29 cellular contexts compared by ENCODE assay signal in the genomic region with DNA sequence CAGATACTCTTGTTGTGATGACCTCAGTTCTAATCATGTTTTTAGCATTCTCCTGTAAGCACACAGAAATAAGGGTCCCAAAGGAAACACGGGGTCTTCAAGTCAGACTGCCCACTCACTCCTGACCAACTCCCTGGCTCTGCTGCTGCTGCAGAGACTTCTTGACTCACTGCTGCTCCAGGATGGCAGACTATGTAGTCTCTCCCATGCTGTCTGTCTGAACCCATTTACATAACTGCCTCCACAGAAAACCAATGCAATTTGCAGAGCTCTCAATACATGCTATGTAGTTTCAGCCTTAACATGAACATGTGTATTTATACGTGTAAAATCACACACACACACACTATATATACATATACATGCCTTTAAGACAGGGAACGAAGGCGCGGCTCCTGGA.
"Had no signal": no experiment of that assay in that cellular context is flagged by ENCODE, and none has a peak within 500 bp of the region (broad histone marks: within the 10 kb centered on the region; RNA-seq: fewer than 3 reads in every experiment).

No MANE protein-coding gene starts in this region.

- ATAC-seq: activated CD4-positive, alpha-beta T cell treated with anti-CD3 and anti-CD28 coated beads for 36 hours; activated CD8-positive, alpha-beta memory T cell treated with anti-CD3 and anti-CD28 coated beads, Interleukin-2, amount 10 ng/mL, durations not matched to agents 7 days and 5 days; activated CD8-positive, alpha-beta T cell treated with anti-CD3 and anti-CD28 coated beads, Interleukin-2, amount 10 ng/mL, durations not matched to agents 7 days and 5 days; activated naive CD8-positive, alpha-beta T cell treated with anti-CD3 and anti-CD28 coated beads, Interleukin-2, amount 50 U/mL, for 24 hours; body of pancreas had no signal

- H3K9me3 Mint-ChIP-seq: activated CD4-positive, alpha-beta memory T cell treated with anti-CD3 and anti-CD28 coated beads for 36 hours; activated CD4-positive, alpha-beta T cell treated with anti-CD3 and anti-CD28 coated beads, Interleukin-2, amount 10 ng/mL, durations not matched to agents 24 days and 14 days; activated naive CD4-positive, alpha-beta T cell treated with anti-CD3 and anti-CD28 coated beads for 36 hours; activated naive CD4-positive, alpha-beta T cell treated with anti-CD3 and anti-CD28 coated beads, Interleukin-2, amount 50 U/mL, for 24 hours; activated T-helper 1 cell treated with anti-CD3 and anti-CD28 coated beads, Interleukin-12 subunit alpha, Interleukin-12 subunit beta, Interleukin-2, Interleukin-4 antibody, amounts not matched to agents 30 ng/mL and 10 ng/mL and 1 ng/mL, durations not matched to agents 14 hours and 24 hours and 36 hours; activated T-helper 2 cell treated with anti-CD3 and anti-CD28 coated beads, Interferon-gamma antibody, Interleukin-2, Interleukin-4, amounts not matched to agents 10 μg/mL and 5 μg/mL and 100 μg/mL, durations not matched to agents 14 hours and 24 hours and 36 hours; dendritic cell treated with granulocyte-macrophage colony-stimulating factor and Interleukin-4, amounts not matched to agents 40 ng/mL and 50 ng/mL, for 4 days had no signal

- H3K27ac Mint-ChIP-seq: activated CD4-positive, alpha-beta memory T cell treated with anti-CD3 and anti-CD28 coated beads for 36 hours; activated CD4-positive, alpha-beta T cell treated with anti-CD3 and anti-CD28 coated beads for 36 hours; activated CD4-positive, alpha-beta T cell treated with anti-CD3 and anti-CD28 coated beads, Interleukin-2, amount 10 ng/mL, durations not matched to agents 24 days and 14 days; activated CD8-positive, alpha-beta memory T cell treated with anti-CD3 and anti-CD28 coated beads, Interleukin-2, amount 10 ng/mL, durations not matched to agents 7 days and 5 days; activated CD8-positive, alpha-beta T cell treated with anti-CD3 and anti-CD28 coated beads, Interleukin-2, amount 10 ng/mL, durations not matched to agents 7 days and 5 days; activated naive CD4-positive, alpha-beta T cell treated with anti-CD3 and anti-CD28 coated beads for 36 hours; activated naive CD4-positive, alpha-beta T cell treated with anti-CD3 and anti-CD28 coated beads, Interleukin-2, amount 50 U/mL, for 24 hours; activated naive CD8-positive, alpha-beta T cell treated with anti-CD3 and anti-CD28 coated beads for 36 hours; activated naive CD8-positive, alpha-beta T cell treated with anti-CD3 and anti-CD28 coated beads, Interleukin-2, amount 50 U/mL, for 24 hours; activated T-helper 1 cell treated with anti-CD3 and anti-CD28 coated beads, Interleukin-12 subunit alpha, Interleukin-12 subunit beta, Interleukin-2, Interleukin-4 antibody, amounts not matched to agents 30 ng/mL and 10 ng/mL and 1 ng/mL, durations not matched to agents 14 hours and 24 hours and 36 hours; activated T-helper 2 cell treated with anti-CD3 and anti-CD28 coated beads, Interferon-gamma antibody, Interleukin-2, Interleukin-4, amounts not matched to agents 10 μg/mL and 5 μg/mL and 100 μg/mL, durations not matched to agents 14 hours and 24 hours and 36 hours; dendritic cell treated with granulocyte-macrophage colony-stimulating factor and Interleukin-4, amounts not matched to agents 40 ng/mL and 50 ng/mL, for 4 days had no signal

- H3K4me3 Mint-ChIP-seq: activated CD4-positive, alpha-beta memory T cell treated with anti-CD3 and anti-CD28 coated beads for 36 hours; activated CD4-positive, alpha-beta T cell treated with anti-CD3 and anti-CD28 coated beads for 36 hours; activated CD4-positive, alpha-beta T cell treated with anti-CD3 and anti-CD28 coated beads, Interleukin-2, amount 10 ng/mL, durations not matched to agents 24 days and 14 days; activated CD8-positive, alpha-beta memory T cell treated with anti-CD3 and anti-CD28 coated beads, Interleukin-2, amount 10 ng/mL, durations not matched to agents 7 days and 5 days; activated CD8-positive, alpha-beta T cell treated with anti-CD3 and anti-CD28 coated beads, Interleukin-2, amount 10 ng/mL, durations not matched to agents 7 days and 5 days; activated naive CD4-positive, alpha-beta T cell treated with anti-CD3 and anti-CD28 coated beads for 36 hours; activated naive CD4-positive, alpha-beta T cell treated with anti-CD3 and anti-CD28 coated beads, Interleukin-2, amount 50 U/mL, for 24 hours; activated naive CD8-positive, alpha-beta T cell treated with anti-CD3 and anti-CD28 coated beads for 36 hours; activated naive CD8-positive, alpha-beta T cell treated with anti-CD3 and anti-CD28 coated beads, Interleukin-2, amount 50 U/mL, for 24 hours; activated T-helper 1 cell treated with anti-CD3 and anti-CD28 coated beads, Interleukin-12 subunit alpha, Interleukin-12 subunit beta, Interleukin-2, Interleukin-4 antibody, amounts not matched to agents 30 ng/mL and 10 ng/mL and 1 ng/mL, durations not matched to agents 14 hours and 24 hours and 36 hours; central memory CD8-positive, alpha-beta T cell; dendritic cell treated with granulocyte-macrophage colony-stimulating factor and Interleukin-4, amounts not matched to agents 40 ng/mL and 50 ng/mL, for 4 days had no signal

- H3K27me3 Mint-ChIP-seq: activated CD4-positive, alpha-beta memory T cell treated with anti-CD3 and anti-CD28 coated beads for 36 hours; activated CD4-positive, alpha-beta T cell treated with anti-CD3 and anti-CD28 coated beads for 36 hours; activated CD4-positive, alpha-beta T cell treated with anti-CD3 and anti-CD28 coated beads, Interleukin-2, amount 10 ng/mL, durations not matched to agents 24 days and 14 days; activated CD8-positive, alpha-beta memory T cell treated with anti-CD3 and anti-CD28 coated beads, Interleukin-2, amount 10 ng/mL, durations not matched to agents 7 days and 5 days; activated naive CD4-positive, alpha-beta T cell treated with anti-CD3 and anti-CD28 coated beads, Interleukin-2, amount 50 U/mL, for 24 hours; activated naive CD8-positive, alpha-beta T cell treated with anti-CD3 and anti-CD28 coated beads for 36 hours; activated naive CD8-positive, alpha-beta T cell treated with anti-CD3 and anti-CD28 coated beads, Interleukin-2, amount 50 U/mL, for 24 hours; central memory CD8-positive, alpha-beta T cell; dendritic cell treated with granulocyte-macrophage colony-stimulating factor and Interleukin-4, amounts not matched to agents 40 ng/mL and 50 ng/mL, for 4 days had no signal

- DNase-seq: activated CD4-positive, alpha-beta memory T cell treated with anti-CD3 and anti-CD28 coated beads for 36 hours; activated CD4-positive, alpha-beta T cell treated with anti-CD3 and anti-CD28 coated beads for 36 hours; activated CD4-positive, alpha-beta T cell treated with anti-CD3 and anti-CD28 coated beads, Interleukin-2, amount 10 ng/mL, durations not matched to agents 24 days and 14 days; activated CD4-positive, CD25-positive, alpha-beta regulatory T cell; activated CD4-positive, CD25-positive, alpha-beta regulatory T cell treated with anti-CD3 and anti-CD28 coated beads, Interleukin-2, amount 50 U/mL, for 72 hours; activated CD8-positive, alpha-beta memory T cell treated with anti-CD3 and anti-CD28 coated beads, Interleukin-2, amount 10 ng/mL, durations not matched to agents 7 days and 5 days; activated CD8-positive, alpha-beta memory T cell treated with anti-CD3 and anti-CD28 coated beads, Interleukin-2, amount 50 U/mL, for 4 hours; activated CD8-positive, alpha-beta T cell treated with anti-CD3 and anti-CD28 coated beads, Interleukin-2, amount 10 ng/mL, durations not matched to agents 7 days and 5 days; activated effector memory CD4-positive, alpha-beta T cell treated with anti-CD3 and anti-CD28 coated beads, Interleukin-2, amount 50 U/mL, for 16 hours; activated naive CD4-positive, alpha-beta T cell treated with anti-CD3 and anti-CD28 coated beads for 36 hours; activated naive CD8-positive, alpha-beta T cell treated with anti-CD3 and anti-CD28 coated beads for 36 hours; activated naive CD8-positive, alpha-beta T cell treated with anti-CD3 and anti-CD28 coated beads, Interleukin-2, amount 50 U/mL, for 24 hours; activated T-cell treated with anti-CD3 and anti-CD28 coated beads, Interleukin-2, amount 50 U/mL, for 1 hour; activated T-cell treated with anti-CD3 and anti-CD28 coated beads, Interleukin-2, amount 50 U/mL, for 48 hours; adrenal gland; amygdala; aorta; body of pancreas; dorsolateral prefrontal cortex; effector memory CD4-positive, alpha-beta T cell; erythroblast; esophagus squamous epithelium; head of caudate nucleus; T-helper 2 cell had no signal

- H3K36me3 Mint-ChIP-seq: activated CD4-positive, alpha-beta memory T cell treated with anti-CD3 and anti-CD28 coated beads for 36 hours; activated CD8-positive, alpha-beta memory T cell treated with anti-CD3 and anti-CD28 coated beads, Interleukin-2, amount 10 ng/mL, durations not matched to agents 7 days and 5 days; activated naive CD4-positive, alpha-beta T cell treated with anti-CD3 and anti-CD28 coated beads, Interleukin-2, amount 50 U/mL, for 24 hours; activated naive CD8-positive, alpha-beta T cell treated with anti-CD3 and anti-CD28 coated beads for 36 hours had no signal

- H3K4me1 Mint-ChIP-seq: activated CD4-positive, alpha-beta T cell treated with anti-CD3 and anti-CD28 coated beads for 36 hours; activated CD4-positive, alpha-beta T cell treated with anti-CD3 and anti-CD28 coated beads, Interleukin-2, amount 10 ng/mL, durations not matched to agents 24 days and 14 days; activated CD8-positive, alpha-beta memory T cell treated with anti-CD3 and anti-CD28 coated beads, Interleukin-2, amount 10 ng/mL, durations not matched to agents 7 days and 5 days; activated naive CD4-positive, alpha-beta T cell treated with anti-CD3 and anti-CD28 coated beads, Interleukin-2, amount 50 U/mL, for 24 hours; activated naive CD8-positive, alpha-beta T cell treated with anti-CD3 and anti-CD28 coated beads for 36 hours; activated naive CD8-positive, alpha-beta T cell treated with anti-CD3 and anti-CD28 coated beads, Interleukin-2, amount 50 U/mL, for 24 hours; central memory CD8-positive, alpha-beta T cell had no signal
